Comparison of ENCODE assay signal across 8 cellular contexts in the genomic region with DNA sequence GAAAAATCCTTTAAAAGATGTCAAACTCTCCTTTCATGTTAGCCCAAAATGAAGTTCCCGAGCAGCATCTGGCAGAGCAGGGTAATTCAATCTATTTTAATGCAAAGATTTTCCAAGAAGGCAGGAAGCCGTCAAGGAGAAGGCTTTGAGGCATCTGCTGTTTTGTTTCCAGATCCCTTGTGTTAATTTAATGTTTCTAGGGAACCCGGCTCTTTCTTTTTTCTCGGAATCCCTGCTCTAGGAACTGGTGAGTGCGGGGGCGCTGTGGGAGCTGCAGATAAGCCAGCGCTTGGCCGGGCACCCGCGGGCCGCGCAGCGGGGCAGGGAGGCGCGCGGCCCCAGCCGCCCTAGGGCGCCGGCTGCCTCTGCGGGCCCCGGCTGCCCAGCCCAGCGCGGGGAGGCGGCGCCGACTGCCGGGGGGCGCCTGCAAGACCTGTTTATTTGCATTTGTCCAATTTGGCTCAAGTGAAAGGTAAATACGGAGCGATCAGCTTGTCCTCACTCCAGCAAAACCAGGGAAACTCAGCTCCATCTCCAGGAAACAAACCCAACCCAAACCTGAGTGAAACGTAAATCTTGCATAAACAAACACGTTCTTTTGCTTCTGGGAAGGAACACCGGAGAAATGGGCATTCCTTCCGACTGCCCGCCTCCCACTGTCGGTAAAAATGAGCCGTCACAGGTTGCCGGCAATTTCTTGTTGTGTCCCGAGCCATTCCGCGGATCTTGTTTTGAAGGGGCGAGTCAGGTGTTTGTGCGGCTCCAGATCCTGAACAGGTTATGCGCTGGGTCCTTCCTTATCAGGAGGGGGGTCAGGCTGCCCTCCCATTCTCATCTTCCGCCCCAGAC.
DNase-seq lines count a peak whose midpoint lies in the region; ATAC-seq and TF ChIP-seq lines count a peak whose summit lies in the region.

No MANE protein-coding gene starts in this region.

- ATAC-seq in GM18861 (IDR thresholded peaks at IDR 0.05; ENCODE audit: unreplicated experiment) (peak; percentile 69), HG03135 (IDR thresholded peaks at IDR 0.05; ENCODE audit: unreplicated experiment) (peak; percentile 77), lung (ENCODE audit: insufficient read depth, low FRiP score) (peak; percentile 92)
- ATAC-seq in effector memory CD8-positive, alpha-beta T cell (replicated peaks) = peak; percentile 96

- no peaks in the 10 kb centered on the region for H3K27me3 Mint-ChIP-seq in effector memory CD8-positive, alpha-beta T cell

- H3K9me3 Mint-ChIP-seq in effector memory CD8-positive, alpha-beta T cell = no peaks in the 10 kb centered on the region

- H3K27me3 ChIP-seq in AG04450 (ENCODE audit: control insufficient read depth, insufficient read depth, low read length) = no peaks in the 10 kb centered on the region
- no peaks in the 10 kb centered on the region for H3K27me3 ChIP-seq in lung (ENCODE audit: control insufficient read depth, insufficient read depth)

- CTCF ChIA-PET in AG04450 (lab: Charles Lee) = interaction anchor here (0.6 to 3.5 kb wide), 15 partner anchors 10 to 1230 kb away, joined by 3 to 21 read pairs (median 5); a partner anchor contains a TSS

- peaks cover 15 to 29% of the 10 kb centered on the region in 2 donors for H3K4me1 Mint-ChIP-seq in effector memory CD8-positive, alpha-beta T cell (ENCODE audit: low read depth in 2 of 2)

- no peaks in the 10 kb centered on the region for H3K9me3 ChIP-seq in AG04450 (ENCODE audit: control insufficient read depth, insufficient read depth, low read length)
- H3K9me3 ChIP-seq in lung (ENCODE audit: control insufficient read depth in 2 of 2, insufficient read depth in 1 of 2, low read length in 1 of 2) = no peaks in the 10 kb centered on the region

- no peaks in the 10 kb centered on the region for H3K36me3 Mint-ChIP-seq in effector memory CD8-positive, alpha-beta T cell (ENCODE audit: insufficient read depth)

- H3K4me3 Mint-ChIP-seq in effector memory CD8-positive, alpha-beta T cell = peak overlapping the region; percentile 90 to 92

- DNase-seq in AG04450 (ENCODE audit: low read depth, low spot score) (peak; percentile 10), NCI-H510A (lab: John Stamatoyannopoulos, UW) (peak; percentile 44), lung (ENCODE audit: low spot score) (peak; percentile 82)
- DNase-seq in activated CD8-positive, alpha-beta memory T cell treated with anti-CD3 and anti-CD28 coated beads for 1 hour (ENCODE audit: extremely low read depth in 1 of 2, low read depth in 1 of 2) = peak; percentile 11 to 20
- peak; percentile 28 to 44 (median 34) for DNase-seq in effector memory CD8-positive, alpha-beta T cell
- DNase-seq in stimulated activated CD4-positive, alpha-beta T cell treated with anti-CD3 and anti-CD28 coated beads, TNF-alpha, amount 100 ng/mL, for 24 hours (ENCODE audit: low read depth in 3 of 3) = peak in 2 of 3 experiments; percentile 9 to 49

- H3K27ac ChIP-seq in AG04450 (ENCODE audit: low read depth, low read length) = peak overlapping the region; percentile 70
- H3K27ac ChIP-seq in lung (ENCODE audit: low read depth in 1 of 2, low read length in 1 of 2) = peak overlapping the region; percentile 91 to 98

- peaks cover 5 to 17% of the 10 kb centered on the region in 2 donors for H3K4me1 ChIP-seq in lung (ENCODE audit: control insufficient read depth in 2 of 2, insufficient read depth in 2 of 2, low read length in 2 of 2)

- WGBS in lung, 2 donors = 1 to 2% methylated on average over 42 to 45 of the region's 45 CpGs

- POLR2A ChIA-PET in AG04450 (lab: Yijun Ruan, JAX) = interaction anchor here (0.5 to 1.4 kb wide), 4 partner anchors 10 to 362 kb away, joined by 3 to 5 read pairs (median 3); a partner anchor contains a TSS

- H3K36me3 ChIP-seq in lung (ENCODE audit: control insufficient read depth in 2 of 2, insufficient read depth in 2 of 2, low read length in 2 of 2) = no peaks in the 10 kb centered on the region

- peak overlapping the region; percentile 85 to 88 for H3K27ac Mint-ChIP-seq in effector memory CD8-positive, alpha-beta T cell

- peak overlapping the region; percentile 69 for H3K4me3 ChIP-seq in AG04450 (ENCODE audit: low read depth, low read length)
- peak overlapping the region; percentile 55 for H3K4me3 ChIP-seq in lung

- TF ChIP-seq CTCF in AG04450 (IDR thresholded peaks at IDR 0.05; ENCODE audit: low read depth, low read length) (peak; percentile 51), lung (IDR thresholded peaks at IDR 0.05; ENCODE audit: control extremely low read depth, extremely low read depth) (no peak)

Comparison
In these comparisons a context has a peak if more than half of its experiments do, and no peak if none do; other contexts are left out.
1. Peak in every context shown above with its lines: DNase-seq, ATAC-seq, H3K4me3 ChIP-seq and H3K27ac ChIP-seq.
2. DNase-seq: peak in every context shown above with its lines; median percentile 82 in lung; 44 in NCI-H510A; 34 in effector memory CD8-positive, alpha-beta T cell; 29 in stimulated activated CD4-positive, alpha-beta T cell treated with anti-CD3 and anti-CD28 coated beads, TNF-alpha, amount 100 ng/mL, for 24 hours; 16 in activated CD8-positive, alpha-beta memory T cell treated with anti-CD3 and anti-CD28 coated beads for 1 hour; 10 in AG04450.